ENCODE assay signal across 8 cellular contexts in the genomic region with DNA sequence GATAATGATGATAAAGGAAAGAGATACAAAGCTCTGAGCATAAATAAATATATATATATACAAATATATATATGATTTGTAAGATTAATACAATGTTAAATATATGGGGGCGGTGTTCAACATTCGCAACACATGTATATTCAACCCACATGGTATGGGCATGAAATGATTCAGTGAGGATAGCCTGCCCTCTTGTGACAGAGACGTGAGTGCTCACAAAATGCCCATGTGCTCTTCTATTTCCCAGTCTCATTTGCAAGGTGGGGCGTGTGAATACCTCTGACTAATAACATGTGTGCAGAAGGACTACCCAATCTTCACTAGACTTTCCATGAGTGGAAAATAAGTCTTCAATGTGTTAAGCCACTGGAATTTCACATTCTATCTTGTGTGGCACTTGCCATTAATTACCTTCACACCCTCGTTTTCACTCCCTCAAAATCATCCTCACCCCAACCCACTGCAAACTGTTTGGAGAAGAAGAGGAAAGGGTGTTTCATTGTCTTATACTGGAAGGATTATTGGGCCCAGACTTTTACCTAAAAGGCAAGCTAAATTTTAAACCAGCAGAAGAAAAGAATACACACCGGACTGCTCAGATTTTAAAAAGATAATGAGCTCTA. TPM values are rescaled to one million over a fixed set of nuclear protein-coding genes. Genes with fewer than 3 reads are reported as not detected.
DNase-seq lines count a peak whose midpoint lies in the region; ATAC-seq, FAIRE-seq and TF ChIP-seq lines count a peak whose summit lies in the region.

No MANE protein-coding gene starts in this region.

- TF ChIP-seq CTCF in AG09309 (IDR thresholded peaks at IDR 0.05; ENCODE audit: control insufficient read depth, insufficient read depth, low read depth, low read length, missing control alignments) (peak; percentile 68), NB4 (IDR thresholded peaks at IDR 0.05; ENCODE audit: low read depth, low read length) (peak; percentile 72), SU-DHL-6 (IDR thresholded peaks at IDR 0.05; ENCODE audit: insufficient read depth, low read length, poor library complexity, severe bottlenecking) (peak; percentile 74), epithelial cell of esophagus (IDR thresholded peaks at IDR 0.05; ENCODE audit: insufficient read depth, low read depth, low read length, missing control alignments) (peak; percentile 81), nephron (IDR thresholded peaks at IDR 0.05; ENCODE audit: unreplicated experiment in 3 of 3) (peak; percentile 32 to 44 (median 43)), mesothelial cell of epicardium (IDR thresholded peaks at IDR 0.05; ENCODE audit: unreplicated experiment) (no peak)

- DNase-seq in AG09309 (ENCODE audit: low read depth) (peak; percentile 31), GM12891 (ENCODE audit: insufficient read length, low spot score) (peak; percentile 13), NB4 (ENCODE audit: low read depth) (peak; percentile 82), epithelial cell of esophagus (ENCODE audit: low read depth) (peak; percentile 91), mesothelial cell of epicardium (ENCODE audit: low spot score in 2 of 2, unreplicated experiment in 2 of 2) (no peak)

- H4K20me1 ChIP-seq in SU-DHL-6 (ENCODE audit: low read depth, low read length) = no peaks in the 10 kb centered on the region

- H3K27me3 Mint-ChIP-seq in nephron (ENCODE audit: low read depth) = no peaks in the 10 kb centered on the region
- peaks cover 29% of the 10 kb centered on the region for H3K27me3 Mint-ChIP-seq in mesothelial cell of epicardium (ENCODE audit: low read depth)

- H2AFZ ChIP-seq in SU-DHL-6 (ENCODE audit: low read depth, low read length, severe bottlenecking) = peak overlapping the region; percentile 83

- no peaks in the 10 kb centered on the region for H3K79me2 ChIP-seq in SU-DHL-6 (ENCODE audit: insufficient read depth, low read length)

- no peak overlapping the region for H3K27ac ChIP-seq in SU-DHL-6 (ENCODE audit: low read depth, low read length)

- no peaks in the 10 kb centered on the region for H3F3A ChIP-seq in SU-DHL-6 (ENCODE audit: insufficient read depth)

- no peak overlapping the region for H3K4me3 ChIP-seq in AG09309 (ENCODE audit: control insufficient read depth, low read depth, low read length)
- no peak overlapping the region for H3K4me3 ChIP-seq in NB4 (ENCODE audit: low read depth, low read length)
- no peak overlapping the region for H3K4me3 ChIP-seq in SU-DHL-6 (ENCODE audit: insufficient read depth, low read length, poor library complexity, severe bottlenecking)
- no peak overlapping the region for H3K4me3 ChIP-seq in epithelial cell of esophagus (ENCODE audit: low read length)

- H3K9me3 Mint-ChIP-seq in nephron (no peaks in the 10 kb centered on the region), mesothelial cell of epicardium (no peaks in the 10 kb centered on the region)

- H3K4me3 Mint-ChIP-seq in nephron = no peak overlapping the region
- no peak overlapping the region for H3K4me3 Mint-ChIP-seq in mesothelial cell of epicardium

- peak; percentile 96 for ATAC-seq in HG02610 (IDR thresholded peaks at IDR 0.05; ENCODE audit: unreplicated experiment)

- H3K9me2 ChIP-seq in SU-DHL-6 (replicated peaks; ENCODE audit: insufficient read depth, low read length) = no peaks in the 10 kb centered on the region

- H3K36me3 Mint-ChIP-seq in nephron (ENCODE audit: low read depth) (no peaks in the 10 kb centered on the region), mesothelial cell of epicardium (no peaks in the 10 kb centered on the region)

- TF ChIP-seq POLR2A in GM12891 (IDR thresholded peaks at IDR 0.05; ENCODE audit: low read depth, low read length) (no peak), NB4 (IDR thresholded peaks at IDR 0.05; ENCODE audit: extremely low read depth, insufficient read length) (no peak)

- H3K27me3 ChIP-seq in SU-DHL-6 (ENCODE audit: low read length) = no peaks in the 10 kb centered on the region

- H3K4me2 ChIP-seq in SU-DHL-6 (ENCODE audit: low read depth, low read length, poor library complexity, severe bottlenecking) = no peak overlapping the region

- no peaks in the 10 kb centered on the region for H3K36me3 ChIP-seq in SU-DHL-6 (ENCODE audit: low read length)

- H3K27ac Mint-ChIP-seq in nephron (no peak overlapping the region), mesothelial cell of epicardium (no peak overlapping the region)

- H3K4me1 Mint-ChIP-seq in nephron = no peaks in the 10 kb centered on the region
- no peaks in the 10 kb centered on the region for H3K4me1 Mint-ChIP-seq in mesothelial cell of epicardium

- peak; percentile 94 for FAIRE-seq in GM12891 (lab: Jason Lieb, UNC)

- H3K9me3 ChIP-seq in SU-DHL-6 (ENCODE audit: insufficient read depth, low read length) = no peaks in the 10 kb centered on the region

- no peak overlapping the region for H3K9ac ChIP-seq in SU-DHL-6 (ENCODE audit: low read length)

TF ChIP-seq in GM12891, 5 proteins besides CTCF, POLR2A, EP300 and RAD21:
- TF ChIP-seq TAF1 (IDR thresholded peaks at IDR 0.05; ENCODE audit: low read depth, low read length) (no peak), POLR2AphosphoS5 (IDR thresholded peaks at IDR 0.05; ENCODE audit: low read depth, low read length) (no peak), POU2F2 (IDR thresholded peaks at IDR 0.05; ENCODE audit: low read depth, low read length) (no peak), SPI1 (IDR thresholded peaks at IDR 0.05; ENCODE audit: low read depth, low read length) (no peak), PAX5 (IDR thresholded peaks at IDR 0.05; ENCODE audit: insufficient read depth, low read length, severe bottlenecking) (no peak)

RNA-seq across cellular contexts. Expression of a gene that starts 26.9 kb away (rescaled TPM):
- polyA plus RNA-seq in GM12891 (2012; ENCODE audit: low read depth, missing spikeins) = 1.6 TPM
- 7.1 to 8.3 TPM (median 8.1 TPM) in 3 replicates for total RNA-seq in mesothelial cell of epicardium

Comparison
In these comparisons a context has a peak if more than half of its experiments do, and no peak if none do; other contexts are left out.
1. DNase-seq: peak in AG09309 (single experiment), GM12891 (single experiment), NB4 (single experiment) and epithelial cell of esophagus (single experiment); none in mesothelial cell of epicardium (0 of 2).